19 cellular contexts compared by ENCODE assay signal in genomic region chr17:43620147-43620944, GRCh38. TPM values are rescaled to one million over a fixed set of nuclear protein-coding genes. Genes with fewer than 3 reads are reported as not detected.
"Had no signal": no experiment of that assay in that cellular context is flagged by ENCODE, and none has a peak within 500 bp of the region (broad histone marks: within the 10 kb centered on the region; RNA-seq: fewer than 3 reads in every experiment).

No MANE protein-coding gene starts in this region.

- DNase-seq: colonic mucosa; effector CD4-positive, alpha-beta T cell; endodermal cell; foreskin melanocyte; heart left ventricle; hippocampal formation; kidney glomerular epithelial cell; mucosa of descending colon; sigmoid colon; small intestine; stimulated activated CD4-positive, alpha-beta T cell treated with anti-CD3 and anti-CD28 coated beads, Interleukin-12 subunit alpha, Interleukin-12 subunit beta, amount 100 ng/mL, for 4 hours; stimulated activated naive CD4-positive, alpha-beta T cell had no signal

- H3K36me3 Mint-ChIP-seq: natural killer cell treated with Interleukin-12 subunit alpha and Interleukin-12 subunit beta and Interleukin-15 and Interleukin-18, amount 100 ng/mL, for 72 hours; type B pancreatic cell had no signal

- H3K4me1 ChIP-seq: colonic mucosa had no signal

- FAIRE-seq: islet of Langerhans, small intestine, urothelium cell line had no signal

- H3K4me3 ChIP-seq: colonic mucosa, heart left ventricle, mucosa of descending colon, sigmoid colon had no signal

- H3K4me3 Mint-ChIP-seq: endodermal cell; natural killer cell treated with Interleukin-12 subunit alpha and Interleukin-12 subunit beta and Interleukin-15 and Interleukin-18, amount 100 ng/mL, for 72 hours; type B pancreatic cell had no signal

- H3K27ac Mint-ChIP-seq: endodermal cell; natural killer cell treated with Interleukin-12 subunit alpha and Interleukin-12 subunit beta and Interleukin-15 and Interleukin-18, amount 100 ng/mL, for 72 hours; type B pancreatic cell had no signal

- H3K9me3 Mint-ChIP-seq: endodermal cell; natural killer cell treated with Interleukin-12 subunit alpha and Interleukin-12 subunit beta and Interleukin-15 and Interleukin-18, amount 100 ng/mL, for 72 hours; type B pancreatic cell had no signal

- H3K36me3 ChIP-seq: colonic mucosa, heart left ventricle, neutrophil, sigmoid colon had no signal

- H3K27me3 Mint-ChIP-seq: type B pancreatic cell had no signal

- H3K27ac ChIP-seq: colonic mucosa, heart left ventricle, neutrophil, sigmoid colon had no signal

- ATAC-seq: mucosa of descending colon had no signal

- H3K27me3 ChIP-seq: colonic mucosa, heart left ventricle, neutrophil had no signal

- H3K9me3 ChIP-seq: colonic mucosa, heart left ventricle, mucosa of descending colon, neutrophil, sigmoid colon had no signal

RNA-seq across cellular contexts. Expression of gene MEOX1, which starts 41.4 kb away (rescaled TPM):
- total RNA-seq: endodermal cell; lung microvascular endothelial cell; natural killer cell treated with Interleukin-12 subunit alpha and Interleukin-12 subunit beta and Interleukin-15 and Interleukin-18, amount 100 ng/mL, for 72 hours; pulmonary artery endothelial cell had no signal
